ENCODE assay signal across 1 cellular context in genomic region chr16:25110392-25110947, GRCh38.
TF ChIP-seq lines count a peak whose summit lies in the region.

No MANE protein-coding gene starts in this region.

TF ChIP-seq in K562, 482 proteins besides CTCF, POLR2A, EP300 and RAD21 (continued from another document):
- no peak for TF ChIP-seq PRDM10 (IDR thresholded peaks at IDR 0.05; ENCODE audit: partially characterized antibody)
- TF ChIP-seq TGIF2 (CRISPR knock-in tag; IDR thresholded peaks at IDR 0.05) = no peak
